ENCODE assay signal across 1 cellular context in the genomic region with DNA sequence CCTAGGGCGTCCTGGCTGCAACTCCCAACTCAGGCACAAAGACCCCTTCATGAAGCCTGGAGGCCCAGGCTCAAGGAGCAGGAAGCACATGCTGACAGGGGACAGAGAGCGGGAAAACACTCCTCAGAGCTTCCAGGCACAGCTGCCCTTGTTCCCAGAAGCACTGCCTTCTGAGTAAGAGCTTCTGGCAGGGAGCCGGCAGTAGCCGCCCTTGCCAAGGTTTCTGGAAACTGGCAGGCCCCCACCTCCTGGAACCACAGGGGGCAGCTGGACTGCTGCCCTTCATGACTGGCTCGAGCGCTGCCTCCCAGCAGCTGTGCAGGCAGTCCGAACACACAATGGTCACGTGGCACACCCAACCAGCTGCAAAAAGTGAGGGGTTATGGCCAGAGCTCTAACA.
A peak's percentile ranks its signal among the peaks of the same experiment; 100 is the strongest.
TF ChIP-seq lines count a peak whose summit lies in the region.

No MANE protein-coding gene starts in this region.

TF ChIP-seq in HepG2, 621 proteins besides CTCF, POLR2A, EP300 and RAD21 (continued from another document):
- no peak for TF ChIP-seq PRDM15 (CRISPR knock-in tag; IDR thresholded peaks at IDR 0.05)
- peak; percentile 63 for TF ChIP-seq RBM22 (optimal IDR thresholded peaks at IDR 0.05; ENCODE audit: low read length)
